27 cellular contexts compared by ENCODE assay signal in genomic region chr11:130471731-130472433, GRCh38. TPM values are rescaled to one million over a fixed set of nuclear protein-coding genes. Genes with fewer than 3 reads are reported as not detected.
DNase-seq lines count a peak whose midpoint lies in the region; ATAC-seq and TF ChIP-seq lines count a peak whose summit lies in the region.
"Had no signal": no experiment of that assay in that cellular context is flagged by ENCODE, and none has a peak within 500 bp of the region (broad histone marks: within the 10 kb centered on the region; RNA-seq: fewer than 3 reads in every experiment).

No MANE protein-coding gene starts in this region.

- CTCF ChIA-PET in RWPE1 (lab: Yijun Ruan, JAX), result no interaction called here

- no peak for ATAC-seq in left lobe of liver

- H3K27ac ChIP-seq in RWPE1, result no peak overlapping the region
- H3K27ac ChIP-seq: C4-2B, PC-9 had no signal

- TF ChIP-seq CTCF in RWPE1 (conservative IDR thresholded peaks at IDR 0.05; ENCODE audit: low read depth), result no peak

- POLR2A ChIA-PET in RWPE1 (lab: Yijun Ruan, JAX; ENCODE audit: low non-redundant PET), result no interaction called here

- DNase-seq in 8988T (peak; percentile 24), D341Med (ENCODE audit: low spot score) (peak; percentile 4), left lobe of liver (ENCODE audit: low spot score) (peak; percentile 15), RPMI8226 (no peak), NCI-H226 (no peak), RWPE1 (ENCODE audit: low spot score) (no peak)
- DNase-seq in stimulated activated CD8-positive, alpha-beta memory T cell treated with anti-CD3 and anti-CD28 coated beads, Interleukin-4, amount 100 ng/mL, for 48 hours, result peak; percentile 7
- DNase-seq: Calu3; CD8-positive, alpha-beta memory T cell; DMS153; DND-41; HCEC 1CT; KBM-7; MV-4-11; NCI-H1105; NCI-H1436 treated with DMSO at 0.1 percent for 48 hours; NCI-H187 treated with DMSO at 0.1 percent for 48 hours; NCI-H526 treated with DMSO at 0.1 percent for 48 hours; PC-9; SHP77 had no signal

RNA-seq across cellular contexts. Expression of gene ADAMTS15, which starts 23.4 kb away (rescaled TPM):
- 0.15 TPM for total RNA-seq in left lobe of liver
- total RNA-seq: B cell; CD8-positive, alpha-beta memory T cell; SK-MEL-5 had no signal

RNA-seq across cellular contexts. Expression of gene ADAMTS8, which starts 43.5 kb away (rescaled TPM):
- total RNA-seq in left lobe of liver, result 0.15 TPM
- total RNA-seq: A673; B cell; Calu3; CD8-positive, alpha-beta memory T cell; LHCN-M2; MCF 10A; PC-9; RPMI7951 had no signal

Comparison
In these comparisons a context has a peak if more than half of its experiments do, and no peak if none do; other contexts are left out.
1. DNase-seq: peak in 8988T (single experiment), D341Med (single experiment), left lobe of liver (single experiment) and stimulated activated CD8-positive, alpha-beta memory T cell treated with anti-CD3 and anti-CD28 coated beads, Interleukin-4, amount 100 ng/mL, for 48 hours (single experiment); none in RPMI8226 (single experiment), NCI-H226 (single experiment) and RWPE1 (single experiment).